Comparison of ENCODE assay signal across 8 cellular contexts in genomic region chr12:101407438-101408345, GRCh38. TPM values are rescaled to one million over a fixed set of nuclear protein-coding genes. Genes with fewer than 3 reads are reported as not detected.
DNase-seq lines count a peak whose midpoint lies in the region; ATAC-seq lines count a peak whose summit lies in the region.

TSS of gene ARL1 (minus strand) at chr12:101407772. CDS start at chr12:101407645, 127 bp downstream.

- peak within 1 kb of the TSS; percentile 99 for H3K4me3 Mint-ChIP-seq in effector memory CD8-positive, alpha-beta T cell

- no peaks in the 10 kb centered on the region for H3K27me3 Mint-ChIP-seq in effector memory CD8-positive, alpha-beta T cell

- H3K36me3 ChIP-seq in mesenchymal stem cell (ENCODE audit: control insufficient read depth in 1 of 2, insufficient read depth in 2 of 2, low read depth in 1 of 2, low read length in 2 of 2) = peaks cover 2 to 5% of the 10 kb centered on the region in 2 experiments

- H2BK120ac ChIP-seq in mesenchymal stem cell (ENCODE audit: low read depth, low read length) = peak within 1 kb of the TSS; percentile 34

- peak within 1 kb of the TSS; percentile 80 to 100 for H3K4me3 ChIP-seq in mesenchymal stem cell (ENCODE audit: insufficient read depth in 1 of 2, low read depth in 1 of 2, low read length in 2 of 2)

- DNase-seq in COLO829 (ENCODE audit: low spot score) (peak; percentile 82), HS-27A (ENCODE audit: low read depth) (peak; percentile 76), NOMO-1 treated with DMSO at 0.1 percent for 48 hours (lab: John Stamatoyannopoulos, UW; ENCODE audit: unreplicated experiment) (peak; percentile 80), mesenchymal stem cell (peak; percentile 94)
- DNase-seq in activated CD8-positive, alpha-beta memory T cell treated with anti-CD3 and anti-CD28 coated beads for 4 hours (ENCODE audit: low read depth in 2 of 2) = peak; percentile 64 to 65
- peak; percentile 68 to 74 (median 69) for DNase-seq in effector memory CD8-positive, alpha-beta T cell
- peak; percentile 61 for DNase-seq in stimulated activated CD8-positive, alpha-beta memory T cell treated with anti-CD3 and anti-CD28 coated beads, Interleukin-12 subunit alpha, Interleukin-12 subunit beta, amount 100 ng/mL, for 24 hours (ENCODE audit: extremely low read depth)

- peak within 1 kb of the TSS; percentile 95 for H3K27ac ChIP-seq in mesenchymal stem cell (ENCODE audit: low read length, poor library complexity, severe bottlenecking)

- H4K8ac ChIP-seq in mesenchymal stem cell (ENCODE audit: low read length) = peak within 1 kb of the TSS; percentile 83

- H3K4ac ChIP-seq in mesenchymal stem cell (ENCODE audit: low read depth in 1 of 2, low read length in 2 of 2) = peak within 1 kb of the TSS; percentile 31 to 75

- H3K23ac ChIP-seq in mesenchymal stem cell (ENCODE audit: low read length in 2 of 2) = peak within 1 kb of the TSS in 1 of 2 experiments; percentile 34

- H3K9ac ChIP-seq in mesenchymal stem cell (ENCODE audit: low read length) = peak within 1 kb of the TSS; percentile 99

- peaks cover 19% of the 10 kb centered on the region for H3K36me3 Mint-ChIP-seq in effector memory CD8-positive, alpha-beta T cell (ENCODE audit: insufficient read depth)

- H3K4me1 Mint-ChIP-seq in effector memory CD8-positive, alpha-beta T cell (ENCODE audit: low read depth in 2 of 2) = peaks cover 19 to 33% of the 10 kb centered on the region in 2 donors

- no peaks in the 10 kb centered on the region for H3K9me3 ChIP-seq in mesenchymal stem cell (ENCODE audit: control insufficient read depth, low read length)

- H2AK5ac ChIP-seq in mesenchymal stem cell (ENCODE audit: low read length, severe bottlenecking) = peak within 1 kb of the TSS; percentile 78

- peak within 1 kb of the TSS; percentile 50 for H2BK5ac ChIP-seq in mesenchymal stem cell (ENCODE audit: low read depth, low read length, poor library complexity, severe bottlenecking)

- H3K4me1 ChIP-seq in mesenchymal stem cell (ENCODE audit: control insufficient read depth, insufficient read depth, low read depth, low read length) = peaks cover 2% of the 10 kb centered on the region

- peak within 1 kb of the TSS; percentile 97 to 98 for H3K27ac Mint-ChIP-seq in effector memory CD8-positive, alpha-beta T cell

- no peaks in the 10 kb centered on the region for H3K27me3 ChIP-seq in mesenchymal stem cell (ENCODE audit: control insufficient read depth in 1 of 2, insufficient read depth in 1 of 2, low read length in 2 of 2)

- peak within 1 kb of the TSS; percentile 83 to 92 for H3K18ac ChIP-seq in mesenchymal stem cell (ENCODE audit: low read depth in 1 of 2, low read length in 2 of 2)

- H3K9me3 Mint-ChIP-seq in effector memory CD8-positive, alpha-beta T cell = no peaks in the 10 kb centered on the region

- peak within 1 kb of the TSS; percentile 85 for H2AFZ ChIP-seq in mesenchymal stem cell (ENCODE audit: low read depth, low read length)

- H2BK12ac ChIP-seq in mesenchymal stem cell (ENCODE audit: low read length in 2 of 2) = peak within 1 kb of the TSS in 1 of 2 experiments; percentile 29

- under 1% methylated on average over 69 of the region's 71 CpGs for WGBS in mesenchymal stem cell

- H3K4me2 ChIP-seq in mesenchymal stem cell (ENCODE audit: low read length, poor library complexity, severe bottlenecking) = peak within 1 kb of the TSS; percentile 97

- H2BK15ac ChIP-seq in mesenchymal stem cell (ENCODE audit: low read depth, poor library complexity, severe bottlenecking) = peak within 1 kb of the TSS; percentile 41

- peak within 1 kb of the TSS; percentile 61 for H4K91ac ChIP-seq in mesenchymal stem cell (ENCODE audit: low read length)

- peak within 1 kb of the TSS in 1 of 2 experiments; percentile 85 for H3K14ac ChIP-seq in mesenchymal stem cell (ENCODE audit: low read length in 2 of 2)

- peak; percentile 57 for ATAC-seq in GM19468 (IDR thresholded peaks at IDR 0.05; ENCODE audit: extremely low read depth, unreplicated experiment)
- peak; percentile 82 for ATAC-seq in effector memory CD8-positive, alpha-beta T cell (replicated peaks)

- H3K79me1 ChIP-seq in mesenchymal stem cell (replicated peaks; ENCODE audit: low read length, poor library complexity, severe bottlenecking) = peaks cover 2% of the 10 kb centered on the region

RNA-seq across cellular contexts. Expression of gene ARL1, which starts in this region (rescaled TPM):
- 106 TPM for polyA plus RNA-seq in mesenchymal stem cell (2013, experiment 1 of 2)
- 105 TPM for polyA plus RNA-seq in mesenchymal stem cell (2013, experiment 2 of 2)

Comparison
In these comparisons a context has a peak if more than half of its experiments do, and no peak if none do; other contexts are left out.
1. Peak in every context shown above with its lines: DNase-seq, ATAC-seq, H3K4me3 ChIP-seq and H3K27ac ChIP-seq.